In genomic region chr10:58268454-58268945, GRCh38 we compare ENCODE assay signal across 9 cellular contexts. TPM values are rescaled to one million over a fixed set of nuclear protein-coding genes. Genes with fewer than 3 reads are reported as not detected.
A peak's percentile ranks its signal among the peaks of the same experiment; 100 is the strongest.
DNase-seq lines count a peak whose midpoint lies in the region; ATAC-seq, FAIRE-seq and TF ChIP-seq lines count a peak whose summit lies in the region.
"Had no signal": no experiment of that assay in that cellular context is flagged by ENCODE, and none has a peak within 500 bp of the region (broad histone marks: within the 10 kb centered on the region; RNA-seq: fewer than 3 reads in every experiment).

No MANE protein-coding gene starts in this region.

- CTCF ChIA-PET in activated CD4-positive, alpha-beta T cell treated with anti-CD3 and anti-CD28 coated beads for 36 hours (lab: Charles Lee) = interaction anchor here (0.6 to 2.3 kb wide), 7 partner anchors 9 to 116 kb away, joined by 3 to 12 read pairs (median 5); partner anchors contain the start of gene TFAM

- H3K9ac ChIP-seq in liver (ENCODE audit: low read depth in 1 of 2, low read length in 2 of 2) = peak overlapping the region; percentile 77 to 92

- no peak for TF ChIP-seq RAD21 in liver (IDR thresholded peaks at IDR 0.05)

- H3K36me3 ChIP-seq in liver (ENCODE audit: control insufficient read depth in 4 of 4, insufficient read depth in 3 of 4, low read depth in 1 of 4, low read length in 3 of 4) = no peaks in the 10 kb centered on the region
- no peaks in the 10 kb centered on the region for H3K36me3 ChIP-seq in upper lobe of right lung

- H3K4me3 ChIP-seq in liver (ENCODE audit: low read depth in 1 of 3, low read length in 3 of 3) (peak overlapping the region; percentile 41 to 84 (median 71)), upper lobe of right lung (peak overlapping the region; percentile 85)

- ATAC-seq in activated CD4-positive, alpha-beta T cell treated with anti-CD3 and anti-CD28 coated beads for 36 hours = peak; percentile 3
- ATAC-seq in HG03342 (IDR thresholded peaks at IDR 0.05; ENCODE audit: unreplicated experiment) = peak; percentile 0
- ATAC-seq in upper lobe of right lung = no peak

- POLR2A ChIA-PET in activated CD4-positive, alpha-beta T cell treated with anti-CD3 and anti-CD28 coated beads for 36 hours (lab: Charles Lee) = interaction anchor here (1.4 to 1.5 kb wide), 2 partner anchors 31 to 117 kb away, joined by 3 to 4 read pairs; partner anchors contain the start of gene TFAM

- H3K4me3 Mint-ChIP-seq in activated CD4-positive, alpha-beta T cell treated with anti-CD3 and anti-CD28 coated beads for 36 hours = peak overlapping the region; percentile 99

- H3K27ac ChIP-seq in liver (ENCODE audit: low read depth in 1 of 2, low read length in 2 of 2) (peak overlapping the region; percentile 95 to 98), upper lobe of right lung (peak overlapping the region; percentile 96)

- H3K9me3 ChIP-seq in liver (ENCODE audit: control insufficient read depth in 4 of 4, low read length in 3 of 4) (no peaks in the 10 kb centered on the region), upper lobe of right lung (no peaks in the 10 kb centered on the region)

- H3K9me3 Mint-ChIP-seq in activated CD4-positive, alpha-beta T cell treated with anti-CD3 and anti-CD28 coated beads for 36 hours (ENCODE audit: low read depth) = no peaks in the 10 kb centered on the region

- H3K27me3 ChIP-seq in liver (ENCODE audit: control insufficient read depth in 4 of 4, insufficient read depth in 4 of 4, low read length in 3 of 4) = no peaks in the 10 kb centered on the region
- no peaks in the 10 kb centered on the region for H3K27me3 ChIP-seq in upper lobe of right lung

- DNase-seq in activated CD4-positive, alpha-beta T cell treated with anti-CD3 and anti-CD28 coated beads for 36 hours = no peak
- no peak for DNase-seq in activated CD4-positive, alpha-beta T cell treated with anti-CD3 and anti-CD28 coated beads for 1 hour
- DNase-seq in amniotic stem cell (lab: John Stamatoyannopoulos, UW) (peak; percentile 70), upper lobe of right lung (no peak), GM12892 (ENCODE audit: insufficient read length) (no peak), NCI-H2081 (lab: John Stamatoyannopoulos, UW) (no peak)

- under 1% methylated on average over 13 of the region's 13 CpGs for WGBS in liver

- TF ChIP-seq POLR2A in GM12892 (IDR thresholded peaks at IDR 0.05; ENCODE audit: low read depth, low read length) = no peak

- peak overlapping the region; percentile 92 for H3K27ac Mint-ChIP-seq in activated CD4-positive, alpha-beta T cell treated with anti-CD3 and anti-CD28 coated beads for 36 hours

- H3K4me1 ChIP-seq in liver (ENCODE audit: control insufficient read depth in 4 of 4, insufficient read depth in 4 of 4, low read length in 3 of 4) (peaks cover 3 to 21% (median 15%) of the 10 kb centered on the region in 4 donors), upper lobe of right lung (peaks cover 29% of the 10 kb centered on the region)

- H3K4me1 Mint-ChIP-seq in activated CD4-positive, alpha-beta T cell treated with anti-CD3 and anti-CD28 coated beads for 36 hours = peaks cover 34% of the 10 kb centered on the region

- FAIRE-seq in GM12892 (lab: Jason Lieb, UNC) = no peak
- FAIRE-seq: islet of Langerhans had no signal

- H3K36me3 Mint-ChIP-seq in activated CD4-positive, alpha-beta T cell treated with anti-CD3 and anti-CD28 coated beads for 36 hours (ENCODE audit: low read depth) = peaks cover 14% of the 10 kb centered on the region

- H3K27me3 Mint-ChIP-seq in activated CD4-positive, alpha-beta T cell treated with anti-CD3 and anti-CD28 coated beads for 36 hours = no peaks in the 10 kb centered on the region

- no peak for TF ChIP-seq CTCF in liver (IDR thresholded peaks at IDR 0.05; ENCODE audit: low read depth, low read length, missing input control)
- no peak for TF ChIP-seq CTCF in upper lobe of right lung (IDR thresholded peaks at IDR 0.05)

- intact Hi-C loops in activated CD4-positive, alpha-beta T cell treated with anti-CD3 and anti-CD28 coated beads for 36 hours (cut with DNase I, micrococcal nuclease) = loop anchor here (1.0 to 5.0 kb wide), 2 partner anchors 66 to 1639 kb away; partner anchors contain the start of gene CCDC6 (in 1 of the 2)
- intact Hi-C loops in upper lobe of right lung (cut with DNase I) = no loop called here

TF ChIP-seq in liver, 16 proteins besides CTCF, POLR2A, EP300 and RAD21:
- TF ChIP-seq REST (IDR thresholded peaks at IDR 0.05) = no peak
- no peak for TF ChIP-seq HNF4A (conservative IDR thresholded peaks at IDR 0.05)
- no peak for TF ChIP-seq ZBTB33 (IDR thresholded peaks at IDR 0.05)
- peak; percentile 16 for TF ChIP-seq NR2F2 (IDR thresholded peaks at IDR 0.05)
- TF ChIP-seq JUND (IDR thresholded peaks at IDR 0.05) = no peak
- TF ChIP-seq FOXA2 (IDR thresholded peaks at IDR 0.05) = no peak
- no peak for TF ChIP-seq EGR1 (IDR thresholded peaks at IDR 0.05; ENCODE audit: low read depth in 2 of 2)
TF ChIP-seq in liver: peak in this region for 1.

RNA-seq across cellular contexts. Expression of gene CISD1, which starts 0.5 kb away (rescaled TPM):
- 10 to 100 TPM; 29.9 to 49.2 TPM for total RNA-seq in activated CD4-positive, alpha-beta T cell treated with anti-CD3 and anti-CD28 coated beads for 36 hours
- total RNA-seq in liver (1 to 10 TPM; 8.5 to 9.4 TPM), upper lobe of right lung (23.7 TPM)
- 100 to 1,000 TPM in 1 of 2 donors, 10 to 100 TPM in 1; 21.6 to 141 TPM for polyA plus RNA-seq in liver
- polyA plus RNA-seq in GM12892 (2012; ENCODE audit: missing spikeins) = 47.6 TPM

RNA-seq across cellular contexts. Expression of gene IPMK, which starts 0.8 kb away (rescaled TPM):
- total RNA-seq in activated CD4-positive, alpha-beta T cell treated with anti-CD3 and anti-CD28 coated beads for 36 hours = 1 to 10 TPM; 7.1 to 8.1 TPM
- total RNA-seq in liver = 1 to 10 TPM; 4.8 to 5.2 TPM
- polyA plus RNA-seq in liver = 1 to 10 TPM; 1.4 to 1.8 TPM
- 5.7 TPM for total RNA-seq in upper lobe of right lung
- polyA plus RNA-seq in GM12892 (2012; ENCODE audit: missing spikeins) = 5.6 TPM
